20 cellular contexts compared by ENCODE assay signal in genomic region chr2:240298316-240298790, GRCh38.
DNase-seq lines count a peak whose midpoint lies in the region; ATAC-seq, FAIRE-seq and TF ChIP-seq lines count a peak whose summit lies in the region.
"Had no signal": no experiment of that assay in that cellular context is flagged by ENCODE, and none has a peak within 500 bp of the region (broad histone marks: within the 10 kb centered on the region; RNA-seq: fewer than 3 reads in every experiment).

No MANE protein-coding gene starts in this region.

- WGBS in esophagus muscularis mucosa = 84% methylated on average over 9 of the region's 9 CpGs

- H3K4me3 Mint-ChIP-seq in activated CD8-positive, alpha-beta T cell treated with anti-CD3 and anti-CD28 coated beads, Interleukin-2, amount 10 ng/mL, durations not matched to agents 7 days and 5 days = no peak overlapping the region
- no peak overlapping the region for H3K4me3 Mint-ChIP-seq in activated CD8-positive, alpha-beta T cell treated with anti-CD3 and anti-CD28 coated beads for 36 hours
- no peak overlapping the region for H3K4me3 Mint-ChIP-seq in CD14-positive monocyte
- H3K4me3 Mint-ChIP-seq: CD8-positive, alpha-beta T cell had no signal

- H3K27me3 ChIP-seq in esophagus muscularis mucosa = peaks cover 0 to 8% (median 0%) of the 10 kb centered on the region in 4 donors
- H3K27me3 ChIP-seq: BLaER1 had no signal

- intact Hi-C loops in activated CD8-positive, alpha-beta T cell treated with anti-CD3 and anti-CD28 coated beads for 36 hours (cut with micrococcal nuclease) = no loop called here
- intact Hi-C loops in esophagus muscularis mucosa (cut with DNase I) = no loop called here
- intact Hi-C loops in CD14-positive monocyte (cut with micrococcal nuclease) = no loop called here

- POLR2A ChIA-PET in activated CD8-positive, alpha-beta T cell treated with anti-CD3 and anti-CD28 coated beads, Interleukin-2, amount 10 ng/mL, durations not matched to agents 7 days and 5 days (lab: Charles Lee) = no interaction called here
- POLR2A ChIA-PET in activated CD8-positive, alpha-beta T cell treated with anti-CD3 and anti-CD28 coated beads for 36 hours (lab: Charles Lee) = no interaction called here

- H3K4me3 ChIP-seq in esophagus muscularis mucosa = no peak overlapping the region
- H3K4me3 ChIP-seq: A549, BLaER1, GM12878, GM23248, K562 had no signal

- no peak for ATAC-seq in activated CD8-positive, alpha-beta T cell treated with anti-CD3 and anti-CD28 coated beads, Interleukin-2, amount 10 ng/mL, durations not matched to agents 7 days and 5 days
- no peak for ATAC-seq in activated CD8-positive, alpha-beta T cell treated with anti-CD3 and anti-CD28 coated beads for 36 hours
- ATAC-seq: A549; CD8-positive, alpha-beta T cell; GM12878; K562 had no signal

- no peak for TF ChIP-seq EP300 in esophagus muscularis mucosa (IDR thresholded peaks at IDR 0.05)

- peak; percentile 14 for DNase-seq in activated CD8-positive, alpha-beta T cell treated with anti-CD3 and anti-CD28 coated beads, Interleukin-2, amount 10 ng/mL, durations not matched to agents 7 days and 5 days
- DNase-seq in activated CD8-positive, alpha-beta T cell treated with anti-CD3 and anti-CD28 coated beads for 36 hours = no peak
- DNase-seq in GM12891 (ENCODE audit: insufficient read length, low spot score) (peak; percentile 5), esophagus muscularis mucosa (ENCODE audit: extremely low spot score) (peak; percentile 81), CD14-positive monocyte (ENCODE audit: low spot score) (no peak), GM19238 (ENCODE audit: insufficient read length, low spot score) (no peak), NCI-H1436 (lab: John Stamatoyannopoulos, UW) (no peak)
- DNase-seq: Calu3; CD8-positive, alpha-beta T cell; DMS79 treated with DMSO at 0.1 percent for 48 hours; GF-D8; GM23248; HCEC 1CT; IMR-90 had no signal

- no peak overlapping the region for H3K27ac ChIP-seq in esophagus muscularis mucosa (replicated peaks in 1 of 4)
- H3K27ac ChIP-seq: 22Rv1, A549, BLaER1, GM23248 had no signal

- H3K4me1 ChIP-seq in esophagus muscularis mucosa = peaks cover 0 to 12% (median 0%) of the 10 kb centered on the region in 4 donors
- H3K4me1 ChIP-seq: A549 had no signal

- H3K36me3 ChIP-seq in esophagus muscularis mucosa = no peaks in the 10 kb centered on the region
- H3K36me3 ChIP-seq: BLaER1 had no signal

- H3K9me3 ChIP-seq in esophagus muscularis mucosa = no peaks in the 10 kb centered on the region
- H3K9me3 ChIP-seq: A549, BLaER1 had no signal

- no peak for TF ChIP-seq CTCF in activated CD8-positive, alpha-beta T cell treated with anti-CD3 and anti-CD28 coated beads for 36 hours (IDR thresholded peaks at IDR 0.05)
- TF ChIP-seq CTCF in esophagus muscularis mucosa (IDR thresholded peaks at IDR 0.05) (no peak), CD14-positive monocyte (IDR thresholded peaks at IDR 0.05) (no peak)

- H3K9me3 Mint-ChIP-seq in activated CD8-positive, alpha-beta T cell treated with anti-CD3 and anti-CD28 coated beads, Interleukin-2, amount 10 ng/mL, durations not matched to agents 7 days and 5 days (ENCODE audit: insufficient read depth) = no peaks in the 10 kb centered on the region
- no peaks in the 10 kb centered on the region for H3K9me3 Mint-ChIP-seq in activated CD8-positive, alpha-beta T cell treated with anti-CD3 and anti-CD28 coated beads for 36 hours
- H3K9me3 Mint-ChIP-seq in CD14-positive monocyte = no peaks in the 10 kb centered on the region
- H3K9me3 Mint-ChIP-seq: CD8-positive, alpha-beta T cell had no signal

- H3K36me3 Mint-ChIP-seq in activated CD8-positive, alpha-beta T cell treated with anti-CD3 and anti-CD28 coated beads, Interleukin-2, amount 10 ng/mL, durations not matched to agents 7 days and 5 days (ENCODE audit: low read depth) = no peaks in the 10 kb centered on the region
- H3K36me3 Mint-ChIP-seq in activated CD8-positive, alpha-beta T cell treated with anti-CD3 and anti-CD28 coated beads for 36 hours (ENCODE audit: low read depth) = no peaks in the 10 kb centered on the region
- H3K36me3 Mint-ChIP-seq in CD14-positive monocyte = no peaks in the 10 kb centered on the region
- H3K36me3 Mint-ChIP-seq: CD8-positive, alpha-beta T cell had no signal

- TF ChIP-seq POLR2A in GM12891 (IDR thresholded peaks at IDR 0.05; ENCODE audit: low read depth, low read length) (no peak), esophagus muscularis mucosa (IDR thresholded peaks at IDR 0.05; ENCODE audit: low read depth) (no peak)

- CTCF ChIA-PET in activated CD8-positive, alpha-beta T cell treated with anti-CD3 and anti-CD28 coated beads, Interleukin-2, amount 10 ng/mL, durations not matched to agents 7 days and 5 days (lab: Charles Lee) = no interaction called here
- CTCF ChIA-PET in activated CD8-positive, alpha-beta T cell treated with anti-CD3 and anti-CD28 coated beads for 36 hours (lab: Charles Lee) = no interaction called here

- no peak for FAIRE-seq in GM12891 (lab: Jason Lieb, UNC)
- FAIRE-seq: A549, GM12878, HTR-8/SVneo, K562 had no signal

- no peaks in the 10 kb centered on the region for H3K27me3 Mint-ChIP-seq in activated CD8-positive, alpha-beta T cell treated with anti-CD3 and anti-CD28 coated beads, Interleukin-2, amount 10 ng/mL, durations not matched to agents 7 days and 5 days (ENCODE audit: low read depth)
- H3K27me3 Mint-ChIP-seq in activated CD8-positive, alpha-beta T cell treated with anti-CD3 and anti-CD28 coated beads for 36 hours = peaks cover 3% of the 10 kb centered on the region
- peaks cover 4 to 7% (median 5%) of the 10 kb centered on the region in 3 donors for H3K27me3 Mint-ChIP-seq in CD14-positive monocyte (ENCODE audit: low read depth in 3 of 3)

- no peak overlapping the region for H3K27ac Mint-ChIP-seq in activated CD8-positive, alpha-beta T cell treated with anti-CD3 and anti-CD28 coated beads, Interleukin-2, amount 10 ng/mL, durations not matched to agents 7 days and 5 days
- no peak overlapping the region for H3K27ac Mint-ChIP-seq in activated CD8-positive, alpha-beta T cell treated with anti-CD3 and anti-CD28 coated beads for 36 hours
- H3K27ac Mint-ChIP-seq in CD14-positive monocyte = no peak overlapping the region
- H3K27ac Mint-ChIP-seq: CD8-positive, alpha-beta T cell had no signal

- no peaks in the 10 kb centered on the region for H3K4me1 Mint-ChIP-seq in activated CD8-positive, alpha-beta T cell treated with anti-CD3 and anti-CD28 coated beads, Interleukin-2, amount 10 ng/mL, durations not matched to agents 7 days and 5 days (ENCODE audit: low read depth)
- H3K4me1 Mint-ChIP-seq in activated CD8-positive, alpha-beta T cell treated with anti-CD3 and anti-CD28 coated beads for 36 hours (ENCODE audit: low read depth) = no peaks in the 10 kb centered on the region
- H3K4me1 Mint-ChIP-seq in CD14-positive monocyte = no peaks in the 10 kb centered on the region

TF ChIP-seq in GM12891, 5 proteins besides CTCF, POLR2A, EP300 and RAD21:
- TF ChIP-seq PAX5 (IDR thresholded peaks at IDR 0.05; ENCODE audit: insufficient read depth, low read length, severe bottlenecking) (no peak), POU2F2 (IDR thresholded peaks at IDR 0.05; ENCODE audit: low read depth, low read length) (no peak), TAF1 (IDR thresholded peaks at IDR 0.05; ENCODE audit: low read depth, low read length) (no peak), POLR2AphosphoS5 (IDR thresholded peaks at IDR 0.05; ENCODE audit: low read depth, low read length) (no peak), SPI1 (IDR thresholded peaks at IDR 0.05; ENCODE audit: low read depth, low read length) (no peak)

Comparison
In these comparisons a context has a peak if more than half of its experiments do, and no peak if none do; other contexts are left out.
1. DNase-seq: peak in activated CD8-positive, alpha-beta T cell treated with anti-CD3 and anti-CD28 coated beads, Interleukin-2, amount 10 ng/mL, durations not matched to agents 7 days and 5 days (single experiment), GM12891 (single experiment) and esophagus muscularis mucosa (single experiment); none in activated CD8-positive, alpha-beta T cell treated with anti-CD3 and anti-CD28 coated beads for 36 hours (single experiment), CD14-positive monocyte (single experiment), GM19238 (single experiment) and NCI-H1436 (single experiment).